ENCODE assay signal across 8 cellular contexts in genomic region chr19:39403331-39404312, GRCh38. TPM values are rescaled to one million over a fixed set of nuclear protein-coding genes. Genes with fewer than 3 reads are reported as not detected.
DNase-seq lines count a peak whose midpoint lies in the region; TF ChIP-seq lines count a peak whose summit lies in the region.

No MANE protein-coding gene starts in this region.

- H3K4me1 Mint-ChIP-seq in IgD-negative memory B cell: peaks cover 30 to 42% (median 40%) of the 10 kb centered on the region in 3 donors

- peak overlapping the region; percentile 81 to 97 (median 90) for H3K4me3 Mint-ChIP-seq in IgD-negative memory B cell

- no peaks in the 10 kb centered on the region for H3K36me3 ChIP-seq in cardiac muscle cell
- peaks cover 14 to 25% (median 22%) of the 10 kb centered on the region in 3 donors for H3K36me3 ChIP-seq in tibial artery

- H3K9me3 ChIP-seq in cardiac muscle cell (ENCODE audit: low read depth) (no peaks in the 10 kb centered on the region), tibial artery (no peaks in the 10 kb centered on the region)

- intact Hi-C loops in tibial artery (cut with DNase I; ENCODE audit: low total_unique reads): no loop called here

- no peaks in the 10 kb centered on the region for H3K27me3 Mint-ChIP-seq in IgD-negative memory B cell

- H3K27ac Mint-ChIP-seq in IgD-negative memory B cell: peak overlapping the region; percentile 97 to 100 (median 100)

- H3K27ac ChIP-seq in cardiac muscle cell: peak overlapping the region; percentile 91
- peak overlapping the region; percentile 99 to 100 for H3K27ac ChIP-seq in tibial artery

- H3K36me3 Mint-ChIP-seq in IgD-negative memory B cell: peaks cover 14% of the 10 kb centered on the region

- H3K4me1 ChIP-seq in cardiac muscle cell (ENCODE audit: low read depth): peaks cover 19% of the 10 kb centered on the region
- H3K4me1 ChIP-seq in tibial artery: peaks cover 6 to 52% (median 33%) of the 10 kb centered on the region in 4 donors

- TF ChIP-seq CTCF in cardiac muscle cell (IDR thresholded peaks at IDR 0.05; ENCODE audit: low read depth, low read length) (no peak), tibial artery (IDR thresholded peaks at IDR 0.05) (no peak)

- H3K9me3 Mint-ChIP-seq in IgD-negative memory B cell: no peaks in the 10 kb centered on the region

- DNase-seq in NCI-H1092 treated with DMSO at 0.1 percent for 48 hours (lab: John Stamatoyannopoulos, UW): peak; percentile 2
- no peak for DNase-seq in NCI-H1092 (lab: John Stamatoyannopoulos, UW)
- peak; percentile 77 to 84 for DNase-seq in SW 1271 (lab: John Stamatoyannopoulos, UW)
- DNase-seq in activated naive CD8-positive, alpha-beta T cell treated with anti-CD3 and anti-CD28 coated beads, Interleukin-2, amount 50 U/mL, for 16 hours (ENCODE audit: low read depth, low spot score): peak; percentile 87
- DNase-seq in cardiac muscle cell (ENCODE audit: low read depth in 1 of 2, low spot score in 1 of 2): peak; percentile 60 to 100
- peak; percentile 70 for DNase-seq in pons (ENCODE audit: low spot score)
- peak; percentile 100 for DNase-seq in tibial artery

- peak overlapping the region; percentile 29 for H3K4me3 ChIP-seq in cardiac muscle cell
- H3K4me3 ChIP-seq in tibial artery: peak overlapping the region; percentile 63 to 66

- no peaks in the 10 kb centered on the region for H3K27me3 ChIP-seq in cardiac muscle cell
- no peaks in the 10 kb centered on the region for H3K27me3 ChIP-seq in tibial artery

RNA-seq across cellular contexts. Expression of gene ZFP36, which starts 3.0 kb away (rescaled TPM):
- polyA plus RNA-seq in IgD-negative memory B cell (579 TPM), cardiac muscle cell (51.2 and 53.4 TPM in 2 replicates)
- 13.6 and 14.6 TPM in 2 replicates for total RNA-seq in cardiac muscle cell

RNA-seq across cellular contexts. Expression of gene PLEKHG2, which starts 8.8 kb away (rescaled TPM):
- polyA plus RNA-seq in IgD-negative memory B cell (6.5 TPM), cardiac muscle cell (30.5 and 40.0 TPM in 2 replicates)
- total RNA-seq in cardiac muscle cell: 40.7 and 45.4 TPM in 2 replicates

RNA-seq across cellular contexts. Expression of gene MED29, which starts 12.4 kb away (rescaled TPM):
- polyA plus RNA-seq in IgD-negative memory B cell (68.7 TPM), cardiac muscle cell (59.6 and 67.3 TPM in 2 replicates)
- total RNA-seq in cardiac muscle cell: 43.8 and 70.6 TPM in 2 replicates

RNA-seq across cellular contexts. Expression of gene PAF1, which starts 12.7 kb away (rescaled TPM):
- polyA plus RNA-seq in IgD-negative memory B cell (64.1 TPM), cardiac muscle cell (64.4 and 78.3 TPM in 2 replicates)
- total RNA-seq in cardiac muscle cell: 61.9 and 62.2 TPM in 2 replicates

RNA-seq across cellular contexts. Expression of gene RPS16, which starts 32.1 kb away (rescaled TPM):
- polyA plus RNA-seq in IgD-negative memory B cell: 2,255 TPM
- total RNA-seq in cardiac muscle cell: 369 and 374 TPM in 2 replicates
- polyA plus RNA-seq in cardiac muscle cell: 508 and 542 TPM in 2 replicates

Comparison
In these comparisons a context has a peak if more than half of its experiments do, and no peak if none do; other contexts are left out.
1. RNA of gene ZFP36, which starts 3.0 kb away (polyA plus RNA-seq): 579 TPM in IgD-negative memory B cell (single experiment); 51.2 to 53.4 TPM in cardiac muscle cell; every median in the first group is over 10 times any median in the second.